In the genomic region with DNA sequence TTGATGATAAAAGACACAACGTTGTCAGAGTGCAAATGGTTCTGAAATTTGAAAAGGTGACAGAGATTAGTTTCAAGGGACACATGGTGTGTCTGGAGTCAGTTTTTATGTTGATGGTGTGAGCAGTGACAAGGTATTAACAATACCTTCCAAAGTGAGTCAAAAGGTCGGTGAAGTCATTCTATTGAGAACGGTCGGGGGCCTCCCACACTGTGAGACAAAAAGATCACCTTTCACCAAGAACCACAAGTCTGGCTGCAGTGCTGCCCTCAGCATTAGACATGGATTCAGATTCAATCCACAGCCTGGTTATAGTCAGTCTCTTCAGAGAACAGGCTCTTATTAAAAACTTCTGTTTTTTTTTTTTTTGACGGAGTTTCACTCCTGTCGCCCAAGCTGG, we compare ENCODE assay signal across 30 cellular contexts.
"Had no signal": no experiment of that assay in that cellular context is flagged by ENCODE, and none has a peak within 500 bp of the region (broad histone marks: within the 10 kb centered on the region; RNA-seq: fewer than 3 reads in every experiment).

No MANE protein-coding gene starts in this region.

- H3K4me3 Mint-ChIP-seq: memory B cell; mesothelial cell of epicardium; natural killer cell treated with Interleukin-12 subunit alpha and Interleukin-12 subunit beta and Interleukin-15 and Interleukin-18, amount 100 ng/mL, for 72 hours; neural progenitor cell; stimulated activated effector memory CD8-positive, alpha-beta T cell treated with anti-CD3 and anti-CD28 coated beads, Interleukin-12 subunit alpha, Interleukin-12 subunit beta, amount 100 ng/mL, for 72 hours had no signal

- H3K36me3 ChIP-seq: prostate gland had no signal

- H3K27ac ChIP-seq: coronary artery, esophagus squamous epithelium, heart right ventricle, neural progenitor cell, parathyroid adenoma, prostate gland, sigmoid colon, thoracic aorta, tibial nerve, upper lobe of left lung had no signal

- FAIRE-seq: keratinocyte, urothelium cell line had no signal

- H3K27me3 ChIP-seq: esophagus squamous epithelium, heart right ventricle, neural progenitor cell, sigmoid colon, tibial nerve, upper lobe of left lung had no signal

- DNase-seq: dermis blood vessel endothelial cell; effector memory CD4-positive, alpha-beta T cell; erythroblast; esophagus squamous epithelium; foreskin melanocyte; glutamatergic neuron; heart right ventricle; hippocampal formation; mucosa of descending colon; naive B cell; right cardiac atrium; sigmoid colon; stimulated activated CD4-positive, alpha-beta T cell treated with anti-CD3 and anti-CD28 coated beads, Interleukin-2, amount 100 ng/mL, for 24 hours; stimulated activated CD4-positive, alpha-beta T cell treated with anti-CD3 and anti-CD28 coated beads, Interleukin-4, amount 100 ng/mL, for 24 hours; stimulated activated naive CD4-positive, alpha-beta T cell treated with Interleukin-2 at 50 U/mL for 16 hours; upper lobe of left lung had no signal

- H3K4me3 ChIP-seq: coronary artery, esophagus squamous epithelium, heart right ventricle, lung, mucosa of descending colon, neural progenitor cell, prostate gland, sigmoid colon, thoracic aorta, tibial nerve, upper lobe of left lung had no signal

- H3K4me1 Mint-ChIP-seq: memory B cell; mesothelial cell of epicardium; naive B cell; neural progenitor cell; stimulated activated effector memory CD8-positive, alpha-beta T cell treated with anti-CD3 and anti-CD28 coated beads, Interleukin-12 subunit alpha, Interleukin-12 subunit beta, amount 100 ng/mL, for 72 hours had no signal

- H3K9me3 ChIP-seq: prostate gland had no signal

- H3K79me2 ChIP-seq: parathyroid adenoma had no signal

- H2AFZ ChIP-seq: neural progenitor cell, parathyroid adenoma had no signal

- ATAC-seq: heart right ventricle; left lobe of liver; mucosa of descending colon; natural killer cell treated with Interleukin-12 subunit alpha and Interleukin-12 subunit beta and Interleukin-15 and Interleukin-18, amount 100 ng/mL, for 72 hours; right cardiac atrium; stimulated activated effector memory CD8-positive, alpha-beta T cell treated with anti-CD3 and anti-CD28 coated beads, Interleukin-12 subunit alpha, Interleukin-12 subunit beta, amount 100 ng/mL, for 72 hours had no signal

- H3K27me3 Mint-ChIP-seq: memory B cell; naive B cell; natural killer cell treated with Interleukin-12 subunit alpha and Interleukin-12 subunit beta and Interleukin-15 and Interleukin-18, amount 100 ng/mL, for 72 hours had no signal

- H3K9ac ChIP-seq: neural progenitor cell, parathyroid adenoma had no signal

- H3K4me2 ChIP-seq: neural progenitor cell had no signal

- H3K4me1 ChIP-seq: esophagus squamous epithelium, heart right ventricle, neural progenitor cell, parathyroid adenoma, prostate gland, sigmoid colon, tibial nerve, upper lobe of left lung had no signal

- H3K27ac Mint-ChIP-seq: memory B cell; mesothelial cell of epicardium; natural killer cell treated with Interleukin-12 subunit alpha and Interleukin-12 subunit beta and Interleukin-15 and Interleukin-18, amount 100 ng/mL, for 72 hours; neural progenitor cell; stimulated activated effector memory CD8-positive, alpha-beta T cell treated with anti-CD3 and anti-CD28 coated beads, Interleukin-12 subunit alpha, Interleukin-12 subunit beta, amount 100 ng/mL, for 72 hours had no signal
